ENCODE assay signal across 1 cellular context in genomic region chr6:125953502-125953875, GRCh38.
TF ChIP-seq lines count a peak whose summit lies in the region.

No MANE protein-coding gene starts in this region.

TF ChIP-seq in H1, 55 proteins besides CTCF, POLR2A, EP300 and RAD21:
- no peak for TF ChIP-seq ZNF274 (IDR thresholded peaks at IDR 0.05; ENCODE audit: borderline replicate concordance, extremely low read depth, low read length)
- 0 out of 2 replicates have a peak, but pooled peaks have one; percentile 32 for TF ChIP-seq CREB1 (IDR thresholded peaks at IDR 0.05)
- 0 out of 2 replicates have a peak, but pooled peaks have one; percentile 28 for TF ChIP-seq TEAD4 (IDR thresholded peaks at IDR 0.05; ENCODE audit: low read depth, low read length)
- TF ChIP-seq MAX (IDR thresholded peaks at IDR 0.05): peak; percentile 79
- no peak for TF ChIP-seq TAF7 (optimal IDR thresholded peaks at IDR 0.05; ENCODE audit: borderline replicate concordance, low read depth, low read length)
- peak; percentile 93 for TF ChIP-seq TCF12 (IDR thresholded peaks at IDR 0.05; ENCODE audit: low read depth, low read length)
- TF ChIP-seq ASH2L (IDR thresholded peaks at IDR 0.05; ENCODE audit: low read length): peak; percentile 21
- no peak for TF ChIP-seq NANOG (IDR thresholded peaks at IDR 0.05; ENCODE audit: insufficient read depth, low read depth, low read length, poor library complexity, severe bottlenecking)
- TF ChIP-seq USF2 (IDR thresholded peaks at IDR 0.05; ENCODE audit: low read length): no peak
- 0 out of 4 replicates have a peak, but pooled peaks of 1 of the 2 experiments have one; percentile 21 for TF ChIP-seq SIN3A (conservative IDR thresholded peaks at IDR 0.05 in 1 of 2, IDR thresholded peaks at IDR 0.05 in 1 of 2; ENCODE audit: low read depth in 1 of 2, low read length in 2 of 2)
- TF ChIP-seq TAF1 (IDR thresholded peaks at IDR 0.05; ENCODE audit: low read depth, low read length): no peak
- no peak for TF ChIP-seq SUZ12 (IDR thresholded peaks at IDR 0.05; ENCODE audit: low read length)
- no peak for TF ChIP-seq KDM5A (IDR thresholded peaks at IDR 0.05; ENCODE audit: low read length)
- TF ChIP-seq SP4 (IDR thresholded peaks at IDR 0.05; ENCODE audit: low read length): no peak
TF ChIP-seq in H1: peak in this region for 6.
